Comparison of ENCODE assay signal across 26 cellular contexts in genomic region chr12:66733839-66734238, GRCh38.
"Had no signal": no experiment of that assay in that cellular context is flagged by ENCODE, and none has a peak within 500 bp of the region (broad histone marks: within the 10 kb centered on the region; RNA-seq: fewer than 3 reads in every experiment).

No MANE protein-coding gene starts in this region.

- H3K36me3 ChIP-seq: colonic mucosa, esophagus squamous epithelium, gastrocnemius medialis, ovary, prostate gland, spleen, uterus had no signal

- H3K4me3 Mint-ChIP-seq: activated naive CD8-positive, alpha-beta T cell treated with anti-CD3 and anti-CD28 coated beads for 36 hours; activated T-cell treated with anti-CD3 and anti-CD28 coated beads, Interleukin-2, amount 50 U/mL, for 24 hours; activated T-helper 17 cell treated with anti-CD3 and anti-CD28 coated beads, Interleukin-2, amount 50 U/mL, for 72 hours; memory B cell; T-helper 2 cell treated with Interferon-gamma antibody and Interleukin-4, amounts not matched to agents 5 μg/mL and 100 μg/mL, for 36 hours had no signal

- H3K4me3 ChIP-seq: colonic mucosa, dorsolateral prefrontal cortex, esophagus squamous epithelium, gastrocnemius medialis, ovary, prostate gland, spleen, testis, uterus had no signal

- H3K4me1 Mint-ChIP-seq: activated T-helper 17 cell treated with anti-CD3 and anti-CD28 coated beads, Interleukin-2, amount 50 U/mL, for 72 hours; memory B cell had no signal

- H3K36me3 Mint-ChIP-seq: activated naive CD8-positive, alpha-beta T cell treated with anti-CD3 and anti-CD28 coated beads for 36 hours had no signal

- ATAC-seq: activated T-helper 17 cell treated with anti-CD3 and anti-CD28 coated beads, Interleukin-2, amount 50 U/mL, for 72 hours; gastrocnemius medialis; left cardiac atrium had no signal

- H3K27me3 ChIP-seq: colonic mucosa, dorsolateral prefrontal cortex, esophagus squamous epithelium, gastrocnemius medialis, ovary, spleen, testis, uterus had no signal

- H3K9me3 ChIP-seq: colonic mucosa, esophagus squamous epithelium, gastrocnemius medialis, ovary, prostate gland, spleen, testis, uterus had no signal

- H3K27ac Mint-ChIP-seq: activated naive CD8-positive, alpha-beta T cell treated with anti-CD3 and anti-CD28 coated beads for 36 hours; activated T-cell treated with anti-CD3 and anti-CD28 coated beads, Interleukin-2, amount 50 U/mL, for 24 hours; activated T-helper 17 cell treated with anti-CD3 and anti-CD28 coated beads, Interleukin-2, amount 50 U/mL, for 72 hours; memory B cell; T-helper 2 cell treated with Interferon-gamma antibody and Interleukin-4, amounts not matched to agents 5 μg/mL and 100 μg/mL, for 36 hours had no signal

- H3K4me1 ChIP-seq: colonic mucosa, esophagus squamous epithelium, gastrocnemius medialis, prostate gland, spleen, testis, uterus had no signal

- H3K9me3 Mint-ChIP-seq: activated naive CD8-positive, alpha-beta T cell treated with anti-CD3 and anti-CD28 coated beads for 36 hours; activated T-cell treated with anti-CD3 and anti-CD28 coated beads, Interleukin-2, amount 50 U/mL, for 24 hours; activated T-helper 17 cell treated with anti-CD3 and anti-CD28 coated beads, Interleukin-2, amount 50 U/mL, for 72 hours; T-helper 2 cell treated with Interferon-gamma antibody and Interleukin-4, amounts not matched to agents 5 μg/mL and 100 μg/mL, for 36 hours had no signal

- DNase-seq: activated CD4-positive, alpha-beta T cell treated with anti-CD3 and anti-CD28 coated beads for 1 hour; activated CD4-positive, alpha-beta T cell treated with anti-CD3 and anti-CD28 coated beads, Interleukin-2, amount 50 U/mL, for 1 hour; activated CD8-positive, alpha-beta memory T cell treated with anti-CD3 and anti-CD28 coated beads for 24 hours; activated CD8-positive, alpha-beta memory T cell treated with anti-CD3 and anti-CD28 coated beads, Interleukin-2, amount 50 U/mL, for 4 hours; activated naive CD4-positive, alpha-beta T cell treated with Interleukin-2 at 50 U/mL for 16 hours; activated naive CD8-positive, alpha-beta T cell treated with anti-CD3 and anti-CD28 coated beads for 36 hours; activated T-cell treated with anti-CD3 and anti-CD28 coated beads, Interleukin-2, amount 50 U/mL, for 24 hours; colonic mucosa; dorsolateral prefrontal cortex; esophagus squamous epithelium; gastrocnemius medialis; head of caudate nucleus; islet precursor cell; left cardiac atrium; ovary; spleen; stimulated activated CD4-positive, alpha-beta T cell treated with anti-CD3 and anti-CD28 coated beads, Interleukin-4, amount 100 ng/mL, for 1 hour; stimulated activated naive CD4-positive, alpha-beta T cell; testis; trophoblast cell; uterus had no signal

- H3K27me3 Mint-ChIP-seq: activated naive CD8-positive, alpha-beta T cell treated with anti-CD3 and anti-CD28 coated beads for 36 hours; activated T-cell treated with anti-CD3 and anti-CD28 coated beads, Interleukin-2, amount 50 U/mL, for 24 hours had no signal

- H3K27ac ChIP-seq: colonic mucosa, dorsolateral prefrontal cortex, esophagus squamous epithelium, gastrocnemius medialis, ovary, prostate gland, spleen, testis, uterus, VCaP had no signal
